Comparison of ENCODE assay signal across 28 cellular contexts in the genomic region with DNA sequence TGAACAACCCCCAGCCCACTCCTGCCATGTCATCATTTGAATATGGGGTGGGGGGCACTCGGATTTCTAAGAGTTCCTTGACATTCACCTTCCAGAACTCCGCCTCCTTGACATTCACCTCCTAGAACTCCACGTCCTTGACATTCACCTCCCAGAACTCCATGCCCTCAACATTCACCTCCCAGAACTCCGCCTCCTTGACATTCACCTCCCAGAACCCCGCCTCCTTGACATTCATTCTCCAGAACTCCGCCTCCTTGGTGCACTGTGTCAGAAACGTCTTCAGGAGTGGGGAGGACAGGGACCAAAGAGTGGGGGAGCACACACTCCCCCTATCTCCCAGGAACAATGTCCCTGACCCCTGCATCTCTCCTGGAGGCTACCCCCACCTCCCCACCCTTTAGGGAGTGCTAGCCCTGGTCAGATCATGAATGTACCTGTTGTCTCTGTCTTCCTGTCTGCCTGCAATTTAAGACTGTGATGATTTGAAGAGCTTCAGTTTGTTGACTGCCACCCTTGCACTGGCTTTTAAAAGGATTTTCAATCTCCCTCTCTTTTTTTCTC.
DNase-seq lines count a peak whose midpoint lies in the region; ATAC-seq, FAIRE-seq and TF ChIP-seq lines count a peak whose summit lies in the region.
"Had no signal": no experiment of that assay in that cellular context is flagged by ENCODE, and none has a peak within 500 bp of the region (broad histone marks: within the 10 kb centered on the region; RNA-seq: fewer than 3 reads in every experiment).

No MANE protein-coding gene starts in this region.

- H3K36me3 ChIP-seq in K562 (ENCODE audit: control insufficient read depth, insufficient read depth, low read length), result no peaks in the 10 kb centered on the region
- no peaks in the 10 kb centered on the region for H3K36me3 ChIP-seq in esophagus squamous epithelium
- H3K36me3 ChIP-seq in transverse colon, result no peaks in the 10 kb centered on the region
- H3K36me3 ChIP-seq: BLaER1, MG63 had no signal

- no peak for TF ChIP-seq EP300 in K562 (IDR thresholded peaks at IDR 0.05; ENCODE audit: low read length)
- TF ChIP-seq EP300 in transverse colon (IDR thresholded peaks at IDR 0.05; ENCODE audit: low read depth), result no peak

- H3K9me1 ChIP-seq in K562 (ENCODE audit: control insufficient read depth, insufficient read depth, low read length), result no peaks in the 10 kb centered on the region

- ATAC-seq in K562, result peak; percentile 66
- ATAC-seq: SK-N-SH treated with all-trans-retinoic acid at 6 μM for 48 hours had no signal

- H3K9me3 ChIP-seq in K562 (replicated peaks; ENCODE audit: control insufficient read depth, insufficient read depth, low read depth, low read length), result no peaks in the 10 kb centered on the region
- H3K9me3 ChIP-seq in esophagus squamous epithelium, result no peaks in the 10 kb centered on the region
- no peaks in the 10 kb centered on the region for H3K9me3 ChIP-seq in transverse colon
- H3K9me3 ChIP-seq: BLaER1, MG63 had no signal

- H3K4me1 ChIP-seq in K562 (replicated peaks in 1 of 2; ENCODE audit: control insufficient read depth in 2 of 2, insufficient read depth in 2 of 2, low read length in 2 of 2), result no peaks in the 10 kb centered on the region
- H3K4me1 ChIP-seq in esophagus squamous epithelium, result no peaks in the 10 kb centered on the region
- no peaks in the 10 kb centered on the region for H3K4me1 ChIP-seq in transverse colon

- 2% methylated on average over 7 of the region's 7 CpGs for WGBS in K562 (ENCODE audit: insufficient coverage, low coverage, missing lambda C conversion rate)
- 54 to 63% methylated on average over 6 to 7 of the region's 7 CpGs for WGBS in esophagus squamous epithelium, 2 donors
- 59 to 62% methylated on average over 2 to 7 of the region's 7 CpGs for WGBS in transverse colon (ENCODE audit: low coverage in 1 of 2), 2 donors

- H3K27me3 ChIP-seq in K562 (ENCODE audit: control insufficient read depth in 2 of 2, insufficient read depth in 2 of 2, low read length in 2 of 2), result peaks cover 0 to 43% of the 10 kb centered on the region in 2 experiments; a peak in 2 of 5 replicates
- H3K27me3 ChIP-seq in esophagus squamous epithelium, result peaks cover 0 to 18% (median 0%) of the 10 kb centered on the region in 4 donors
- peaks cover 16% of the 10 kb centered on the region for H3K27me3 ChIP-seq in transverse colon
- H3K27me3 ChIP-seq: BLaER1, MG63 had no signal

- no peak for FAIRE-seq in K562 (lab: Jason Lieb, UNC)
- FAIRE-seq: GM12892 had no signal

- TF ChIP-seq RAD21 in K562 (CRISPR knock-in tag; conservative IDR thresholded peaks at IDR 0.05 in 1 of 2, IDR thresholded peaks at IDR 0.05 in 1 of 2), result no peak

- no peak overlapping the region for H3K4me3 ChIP-seq in K562
- H3K4me3 ChIP-seq in esophagus squamous epithelium, result no peak overlapping the region
- no peak overlapping the region for H3K4me3 ChIP-seq in transverse colon
- H3K4me3 ChIP-seq: BLaER1, GM23248, MG63 had no signal

- H3K9me3 Mint-ChIP-seq in activated CD4-positive, alpha-beta T cell treated with anti-CD3 and anti-CD28 coated beads, Interleukin-2, amount 10 ng/mL, durations not matched to agents 24 days and 14 days, result no peaks in the 10 kb centered on the region
- H3K9me3 Mint-ChIP-seq: CD4-positive, alpha-beta T cell; HFFc6 had no signal

- POLR2A ChIA-PET in K562 (lab: Yijun Ruan, JAX), result no interaction called here

- 0 out of 2 replicates have a peak, but pooled peaks cover 7% of the 10 kb centered on the region for H4K20me1 ChIP-seq in K562 (replicated peaks; ENCODE audit: control insufficient read depth, insufficient read depth, low read length)
- H4K20me1 ChIP-seq: BLaER1 had no signal

- intact Hi-C loops in K562 (cut with micrococcal nuclease) (no loop called here), esophagus squamous epithelium (cut with DNase I) (no loop called here), transverse colon (cut with DNase I; ENCODE audit: low total_unique reads) (no loop called here)
- intact Hi-C loops in activated CD4-positive, alpha-beta T cell treated with anti-CD3 and anti-CD28 coated beads, Interleukin-2, amount 10 ng/mL, durations not matched to agents 24 days and 14 days (cut with micrococcal nuclease), result no loop called here

- H3K27ac Mint-ChIP-seq in activated CD4-positive, alpha-beta T cell treated with anti-CD3 and anti-CD28 coated beads, Interleukin-2, amount 10 ng/mL, durations not matched to agents 24 days and 14 days, result no peak overlapping the region
- H3K27ac Mint-ChIP-seq: CD4-positive, alpha-beta T cell; HFFc6 had no signal

- H3K4me1 Mint-ChIP-seq in activated CD4-positive, alpha-beta T cell treated with anti-CD3 and anti-CD28 coated beads, Interleukin-2, amount 10 ng/mL, durations not matched to agents 24 days and 14 days, result no peaks in the 10 kb centered on the region

- BruUV-seq in K562 (replicated peaks; lab: Mats Ljungman, UMichigan), result no TSS peak

- CTCF ChIA-PET in K562 (lab: Yijun Ruan, JAX; ENCODE audit: low intra/inter-chr PET ratio), result no interaction called here

- no peaks in the 10 kb centered on the region for H3K79me2 ChIP-seq in K562 (ENCODE audit: control insufficient read depth, insufficient read depth, low read length)

- no peak overlapping the region for H3K9ac ChIP-seq in K562 (ENCODE audit: insufficient read depth in 1 of 2, low read depth in 2 of 2, low read length in 2 of 2)
- H3K9ac ChIP-seq: BLaER1, GM23248 had no signal

- H3K27me3 Mint-ChIP-seq in activated CD4-positive, alpha-beta T cell treated with anti-CD3 and anti-CD28 coated beads, Interleukin-2, amount 10 ng/mL, durations not matched to agents 24 days and 14 days, result no peaks in the 10 kb centered on the region

- H3K36me3 Mint-ChIP-seq in activated CD4-positive, alpha-beta T cell treated with anti-CD3 and anti-CD28 coated beads, Interleukin-2, amount 10 ng/mL, durations not matched to agents 24 days and 14 days (ENCODE audit: low read depth), result no peaks in the 10 kb centered on the region

- no peak overlapping the region for H3K27ac ChIP-seq in K562 (ENCODE audit: extremely low read depth, low read depth, low read length)
- no peak overlapping the region for H3K27ac ChIP-seq in esophagus squamous epithelium
- no peak overlapping the region for H3K27ac ChIP-seq in transverse colon
- H3K27ac ChIP-seq: 22Rv1, BLaER1, GM23248, RWPE1 had no signal

- in situ Hi-C loops in K562 (cut with MboI) (no loop called here), transverse colon (cut with MboI; ENCODE audit: low pct_ligation_motif_present in 1 of 4, low pct_unique_long_range_greater_than_20kb in 1 of 4, low sequenced_read_pairs in 3 of 4) (no loop called here)

- no peak overlapping the region for H2AFZ ChIP-seq in K562 (ENCODE audit: low read depth, low read length)
- H2AFZ ChIP-seq: GM23248 had no signal

- TF ChIP-seq CTCF in K562 (IDR thresholded peaks at IDR 0.05 in 2 of 3, conservative IDR thresholded peaks at IDR 0.05 in 1 of 3; ENCODE audit: insufficient read depth in 2 of 3, low read depth in 1 of 3, low read length in 3 of 3) (no peak), esophagus squamous epithelium (IDR thresholded peaks at IDR 0.05) (no peak), transverse colon (IDR thresholded peaks at IDR 0.05) (no peak)

- TF ChIP-seq POLR2A in K562 (conservative IDR thresholded peaks at IDR 0.05) (no peak), esophagus squamous epithelium (IDR thresholded peaks at IDR 0.05) (no peak), transverse colon (IDR thresholded peaks at IDR 0.05) (no peak)

- no peak overlapping the region for H3K4me2 ChIP-seq in K562 (ENCODE audit: insufficient read depth, low read length)
- H3K4me2 ChIP-seq: BLaER1 had no signal

- H3K4me3 Mint-ChIP-seq in activated CD4-positive, alpha-beta T cell treated with anti-CD3 and anti-CD28 coated beads, Interleukin-2, amount 10 ng/mL, durations not matched to agents 24 days and 14 days, result no peak overlapping the region
- H3K4me3 Mint-ChIP-seq: CD4-positive, alpha-beta T cell; HFFc6 had no signal

- DNase-seq in DMS 273 (lab: John Stamatoyannopoulos, UW; ENCODE audit: unreplicated experiment) (peak; percentile 32), DMS 273 treated with DMSO at 0.1 percent for 48 hours (lab: John Stamatoyannopoulos, UW) (no peak), K562 (ENCODE audit: extremely low read depth in 1 of 4, low spot score in 3 of 4) (no peak), iPS-NIHi7 (ENCODE audit: extremely low spot score) (peak; percentile 58), esophagus squamous epithelium (lab: John Stamatoyannopoulos, UW) (no peak), transverse colon (no peak)
- DNase-seq in activated CD4-positive, alpha-beta T cell treated with anti-CD3 and anti-CD28 coated beads, Interleukin-2, amount 10 ng/mL, durations not matched to agents 24 days and 14 days, result no peak
- DNase-seq in effector CD4-positive, alpha-beta T cell, result no peak
- DNase-seq: ACHN; CD4-positive, alpha-beta T cell; COR-L47; DND-41; GM23248; HFFc6; MG63; NCI-H1092; NCI-H1436; NCI-H1930; NCI-H226; NCI-H510A treated with DMSO at 0.1 percent for 48 hours; NCI-H748 treated with DMSO at 0.1 percent for 48 hours; NK-92 treated with Interleukin-12 subunit alpha and Interleukin-12 subunit beta, amount 100 ng/mL, for 24 hours; SHP77 treated with DMSO at 0.1 percent for 48 hours had no signal

TF ChIP-seq in K562, 482 proteins besides CTCF, POLR2A, EP300 and RAD21:
- no peak for TF ChIP-seq SMARCC2 (IDR thresholded peaks at IDR 0.05; ENCODE audit: low read depth)
- TF ChIP-seq ESRRA (IDR thresholded peaks at IDR 0.05; ENCODE audit: borderline replicate concordance, low read depth), result peak; percentile 49; the same call in 1 of the 2 replicates
TF ChIP-seq in K562: peak in this region for 1.

Comparison
In these comparisons a context has a peak if more than half of its experiments do, and no peak if none do; other contexts are left out.
1. DNase-seq: peak in DMS 273 (single experiment) and iPS-NIHi7 (single experiment); none in DMS 273 treated with DMSO at 0.1 percent for 48 hours (single experiment), K562 (0 of 4), esophagus squamous epithelium (single experiment), activated CD4-positive, alpha-beta T cell treated with anti-CD3 and anti-CD28 coated beads, Interleukin-2, amount 10 ng/mL, durations not matched to agents 24 days and 14 days (single experiment), transverse colon (single experiment) and effector CD4-positive, alpha-beta T cell (single experiment).